1 cellular context compared by ENCODE assay signal in the genomic region with DNA sequence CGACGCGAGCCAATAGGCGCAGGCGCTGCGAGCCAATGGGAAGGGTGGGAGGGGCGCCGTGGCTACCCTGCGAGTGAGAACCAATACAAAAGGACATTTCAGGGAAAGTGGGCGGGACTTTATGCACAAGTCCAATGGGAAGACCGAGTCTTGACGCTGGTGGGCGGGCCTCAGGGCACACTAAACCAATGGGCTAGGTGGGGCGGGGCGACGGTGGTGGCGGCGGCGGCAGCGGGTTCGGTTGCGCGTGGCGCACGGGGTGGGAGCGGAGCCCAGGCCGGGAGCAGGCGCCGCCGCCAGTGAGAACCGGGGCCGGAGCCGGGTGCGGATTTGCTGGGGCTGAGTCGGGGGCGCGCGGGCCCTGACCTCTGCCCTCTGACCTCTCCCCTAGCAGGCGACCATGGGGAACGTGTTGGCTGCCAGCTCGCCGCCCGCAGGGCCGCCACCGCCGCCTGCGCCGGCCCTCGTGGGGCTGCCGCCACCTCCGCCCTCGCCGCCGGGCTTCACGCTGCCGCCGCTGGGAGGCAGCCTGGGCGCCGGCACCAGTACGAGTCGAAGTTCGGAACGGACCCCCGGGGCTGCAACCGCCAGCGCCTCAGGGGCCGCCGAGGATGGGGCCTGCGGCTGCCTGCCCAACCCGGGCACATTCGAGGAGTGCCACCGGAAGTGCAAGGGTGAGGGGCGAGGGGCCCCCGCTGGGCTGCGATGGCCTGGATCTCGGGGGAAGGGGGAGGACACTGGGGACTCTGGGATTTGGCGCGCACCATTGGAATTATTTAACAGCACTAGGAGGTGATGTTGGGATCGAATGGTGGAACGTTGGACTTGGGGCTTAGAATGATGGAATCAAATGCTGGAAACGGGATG.
TF ChIP-seq lines count a peak whose summit lies in the region.

A gene (plus strand): TSS at position 239 of the 867 bp plus-strand sequence. CDS start 162 bp downstream, at position 401.

TF ChIP-seq in HepG2, 621 proteins besides CTCF, POLR2A, EP300 and RAD21 (continued from another document and continues in another):
- TF ChIP-seq, protein P1, sequence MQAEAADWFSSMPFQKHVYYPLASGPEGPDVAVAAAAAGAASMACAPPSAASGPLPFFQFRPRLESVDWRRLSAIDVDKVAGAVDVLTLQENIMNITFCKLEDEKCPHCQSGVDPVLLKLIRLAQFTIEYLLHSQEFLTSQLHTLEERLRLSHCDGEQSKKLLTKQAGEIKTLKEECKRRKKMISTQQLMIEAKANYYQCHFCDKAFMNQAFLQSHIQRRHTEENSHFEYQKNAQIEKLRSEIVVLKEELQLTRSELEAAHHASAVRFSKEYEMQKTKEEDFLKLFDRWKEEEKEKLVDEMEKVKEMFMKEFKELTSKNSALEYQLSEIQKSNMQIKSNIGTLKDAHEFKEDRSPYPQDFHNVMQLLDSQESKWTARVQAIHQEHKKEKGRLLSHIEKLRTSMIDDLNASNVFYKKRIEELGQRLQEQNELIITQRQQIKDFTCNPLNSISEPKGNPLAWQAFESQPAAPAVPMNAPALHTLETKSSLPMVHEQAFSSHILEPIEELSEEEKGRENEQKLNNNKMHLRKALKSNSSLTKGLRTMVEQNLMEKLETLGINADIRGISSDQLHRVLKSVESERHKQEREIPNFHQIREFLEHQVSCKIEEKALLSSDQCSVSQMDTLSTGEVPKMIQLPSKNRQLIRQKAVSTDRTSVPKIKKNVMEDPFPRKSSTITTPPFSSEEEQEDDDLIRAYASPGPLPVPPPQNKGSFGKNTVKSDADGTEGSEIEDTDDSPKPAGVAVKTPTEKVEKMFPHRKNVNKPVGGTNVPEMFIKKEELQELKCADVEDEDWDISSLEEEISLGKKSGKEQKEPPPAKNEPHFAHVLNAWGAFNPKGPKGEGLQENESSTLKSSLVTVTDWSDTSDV (CRISPR knock-in tag; IDR thresholded peaks at IDR 0.05): no peak
- TF ChIP-seq AGO2 (optimal IDR thresholded peaks at IDR 0.05; ENCODE audit: low read depth, low read length): peak; percentile 55
- TF ChIP-seq ZSCAN21 (CRISPR knock-in tag; IDR thresholded peaks at IDR 0.05; ENCODE audit: borderline replicate concordance): peak; percentile 81; the same call in 1 of the 2 replicates
- 0 out of 2 replicates have a peak, but pooled peaks have one; percentile 12 for TF ChIP-seq ZBTB20 (CRISPR knock-in tag; IDR thresholded peaks at IDR 0.05; ENCODE audit: borderline replicate concordance, low read depth)
- TF ChIP-seq NCOA5 (CRISPR knock-in tag; IDR thresholded peaks at IDR 0.05): no peak
- TF ChIP-seq ZNF296 (CRISPR knock-in tag; conservative IDR thresholded peaks at IDR 0.05): peak; percentile 63; the same call in 1 of the 2 replicates
- peak; percentile 88; the same call in 1 of the 2 replicates for TF ChIP-seq ZNF563 (CRISPR knock-in tag; IDR thresholded peaks at IDR 0.05)
- TF ChIP-seq, protein P2, sequence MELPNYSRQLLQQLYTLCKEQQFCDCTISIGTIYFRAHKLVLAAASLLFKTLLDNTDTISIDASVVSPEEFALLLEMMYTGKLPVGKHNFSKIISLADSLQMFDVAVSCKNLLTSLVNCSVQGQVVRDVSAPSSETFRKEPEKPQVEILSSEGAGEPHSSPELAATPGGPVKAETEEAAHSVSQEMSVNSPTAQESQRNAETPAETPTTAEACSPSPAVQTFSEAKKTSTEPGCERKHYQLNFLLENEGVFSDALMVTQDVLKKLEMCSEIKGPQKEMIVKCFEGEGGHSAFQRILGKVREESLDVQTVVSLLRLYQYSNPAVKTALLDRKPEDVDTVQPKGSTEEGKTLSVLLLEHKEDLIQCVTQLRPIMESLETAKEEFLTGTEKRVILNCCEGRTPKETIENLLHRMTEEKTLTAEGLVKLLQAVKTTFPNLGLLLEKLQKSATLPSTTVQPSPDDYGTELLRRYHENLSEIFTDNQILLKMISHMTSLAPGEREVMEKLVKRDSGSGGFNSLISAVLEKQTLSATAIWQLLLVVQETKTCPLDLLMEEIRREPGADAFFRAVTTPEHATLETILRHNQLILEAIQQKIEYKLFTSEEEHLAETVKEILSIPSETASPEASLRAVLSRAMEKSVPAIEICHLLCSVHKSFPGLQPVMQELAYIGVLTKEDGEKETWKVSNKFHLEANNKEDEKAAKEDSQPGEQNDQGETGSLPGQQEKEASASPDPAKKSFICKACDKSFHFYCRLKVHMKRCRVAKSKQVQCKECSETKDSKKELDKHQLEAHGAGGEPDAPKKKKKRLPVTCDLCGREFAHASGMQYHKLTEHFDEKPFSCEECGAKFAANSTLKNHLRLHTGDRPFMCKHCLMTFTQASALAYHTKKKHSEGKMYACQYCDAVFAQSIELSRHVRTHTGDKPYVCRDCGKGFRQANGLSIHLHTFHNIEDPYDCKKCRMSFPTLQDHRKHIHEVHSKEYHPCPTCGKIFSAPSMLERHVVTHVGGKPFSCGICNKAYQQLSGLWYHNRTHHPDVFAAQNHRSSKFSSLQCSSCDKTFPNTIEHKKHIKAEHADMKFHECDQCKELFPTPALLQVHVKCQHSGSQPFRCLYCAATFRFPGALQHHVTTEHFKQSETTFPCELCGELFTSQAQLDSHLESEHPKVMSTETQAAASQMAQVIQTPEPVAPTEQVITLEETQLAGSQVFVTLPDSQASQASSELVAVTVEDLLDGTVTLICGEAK (IDR thresholded peaks at IDR 0.05): no peak
- TF ChIP-seq, protein P2 (CRISPR knock-in tag; IDR thresholded peaks at IDR 0.05): no peak
- no peak for TF ChIP-seq U2AF1 (optimal IDR thresholded peaks at IDR 0.05; ENCODE audit: low read depth, low read length)
- TF ChIP-seq SAP130 (CRISPR knock-in tag; IDR thresholded peaks at IDR 0.05; ENCODE audit: low read depth): peak; percentile 66
- TF ChIP-seq, protein P3, sequence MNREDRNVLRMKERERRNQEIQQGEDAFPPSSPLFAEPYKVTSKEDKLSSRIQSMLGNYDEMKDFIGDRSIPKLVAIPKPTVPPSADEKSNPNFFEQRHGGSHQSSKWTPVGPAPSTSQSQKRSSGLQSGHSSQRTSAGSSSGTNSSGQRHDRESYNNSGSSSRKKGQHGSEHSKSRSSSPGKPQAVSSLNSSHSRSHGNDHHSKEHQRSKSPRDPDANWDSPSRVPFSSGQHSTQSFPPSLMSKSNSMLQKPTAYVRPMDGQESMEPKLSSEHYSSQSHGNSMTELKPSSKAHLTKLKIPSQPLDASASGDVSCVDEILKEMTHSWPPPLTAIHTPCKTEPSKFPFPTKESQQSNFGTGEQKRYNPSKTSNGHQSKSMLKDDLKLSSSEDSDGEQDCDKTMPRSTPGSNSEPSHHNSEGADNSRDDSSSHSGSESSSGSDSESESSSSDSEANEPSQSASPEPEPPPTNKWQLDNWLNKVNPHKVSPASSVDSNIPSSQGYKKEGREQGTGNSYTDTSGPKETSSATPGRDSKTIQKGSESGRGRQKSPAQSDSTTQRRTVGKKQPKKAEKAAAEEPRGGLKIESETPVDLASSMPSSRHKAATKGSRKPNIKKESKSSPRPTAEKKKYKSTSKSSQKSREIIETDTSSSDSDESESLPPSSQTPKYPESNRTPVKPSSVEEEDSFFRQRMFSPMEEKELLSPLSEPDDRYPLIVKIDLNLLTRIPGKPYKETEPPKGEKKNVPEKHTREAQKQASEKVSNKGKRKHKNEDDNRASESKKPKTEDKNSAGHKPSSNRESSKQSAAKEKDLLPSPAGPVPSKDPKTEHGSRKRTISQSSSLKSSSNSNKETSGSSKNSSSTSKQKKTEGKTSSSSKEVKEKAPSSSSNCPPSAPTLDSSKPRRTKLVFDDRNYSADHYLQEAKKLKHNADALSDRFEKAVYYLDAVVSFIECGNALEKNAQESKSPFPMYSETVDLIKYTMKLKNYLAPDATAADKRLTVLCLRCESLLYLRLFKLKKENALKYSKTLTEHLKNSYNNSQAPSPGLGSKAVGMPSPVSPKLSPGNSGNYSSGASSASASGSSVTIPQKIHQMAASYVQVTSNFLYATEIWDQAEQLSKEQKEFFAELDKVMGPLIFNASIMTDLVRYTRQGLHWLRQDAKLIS (CRISPR knock-in tag; IDR thresholded peaks at IDR 0.05): no peak
- no peak for TF ChIP-seq KAT7 (CRISPR knock-in tag; IDR thresholded peaks at IDR 0.05; ENCODE audit: borderline replicate concordance)
- TF ChIP-seq HDAC1 (CRISPR knock-in tag; IDR thresholded peaks at IDR 0.05): peak; percentile 59
- TF ChIP-seq ZNF589 (CRISPR knock-in tag; conservative IDR thresholded peaks at IDR 0.05): 0 out of 2 replicates have a peak, but pooled peaks have one; percentile 67
- TF ChIP-seq HOXA5 (CRISPR knock-in tag; IDR thresholded peaks at IDR 0.05): no peak
- TF ChIP-seq CHD4 (IDR thresholded peaks at IDR 0.05; ENCODE audit: borderline replicate concordance, low read length): no peak
- no peak for TF ChIP-seq ZNF17 (CRISPR knock-in tag; IDR thresholded peaks at IDR 0.05)
- TF ChIP-seq ZNF432 (CRISPR knock-in tag; IDR thresholded peaks at IDR 0.05; ENCODE audit: borderline replicate concordance): no peak
- TF ChIP-seq ZNF713 (CRISPR knock-in tag; IDR thresholded peaks at IDR 0.05): no peak
- TF ChIP-seq PCBP1 (IDR thresholded peaks at IDR 0.05; ENCODE audit: borderline replicate concordance, low read depth, low read length): 0 out of 2 replicates have a peak, but pooled peaks have one; percentile 19
- TF ChIP-seq ATF7-NPFF (CRISPR knock-in tag; IDR thresholded peaks at IDR 0.05; ENCODE audit: low read depth): peak; percentile 36
- TF ChIP-seq ZNF205 (CRISPR knock-in tag; IDR thresholded peaks at IDR 0.05): no peak
- 0 out of 2 replicates have a peak, but pooled peaks have one; percentile 5 for TF ChIP-seq ZNF44 (CRISPR knock-in tag; IDR thresholded peaks at IDR 0.05)
- no peak for TF ChIP-seq ZNF605 (CRISPR knock-in tag; IDR thresholded peaks at IDR 0.05)
- no peak for TF ChIP-seq ZNF550 (CRISPR knock-in tag; IDR thresholded peaks at IDR 0.05; ENCODE audit: borderline replicate concordance)
- no peak for TF ChIP-seq BRCA1 (CRISPR knock-in tag; IDR thresholded peaks at IDR 0.05)
- TF ChIP-seq ZNF274 (CRISPR knock-in tag; IDR thresholded peaks at IDR 0.05): peak; percentile 46; the same call in 1 of the 2 replicates
- TF ChIP-seq NFYB (CRISPR knock-in tag; IDR thresholded peaks at IDR 0.05): peak; percentile 86
- TF ChIP-seq GABPB1 (CRISPR knock-in tag; IDR thresholded peaks at IDR 0.05): peak; percentile 85
- TF ChIP-seq ZNF207 (IDR thresholded peaks at IDR 0.05; ENCODE audit: borderline replicate concordance): no peak
- TF ChIP-seq CBFB (CRISPR knock-in tag; IDR thresholded peaks at IDR 0.05): 0 out of 2 replicates have a peak, but pooled peaks have one; percentile 9
- peak; percentile 80 for TF ChIP-seq MXD4 (CRISPR knock-in tag; IDR thresholded peaks at IDR 0.05)
- TF ChIP-seq JDP2 (CRISPR knock-in tag; IDR thresholded peaks at IDR 0.05; ENCODE audit: borderline replicate concordance): no peak
- TF ChIP-seq KLF11 (CRISPR knock-in tag; IDR thresholded peaks at IDR 0.05): peak; percentile 19; the same call in 1 of the 2 replicates
- TF ChIP-seq, protein P4, sequence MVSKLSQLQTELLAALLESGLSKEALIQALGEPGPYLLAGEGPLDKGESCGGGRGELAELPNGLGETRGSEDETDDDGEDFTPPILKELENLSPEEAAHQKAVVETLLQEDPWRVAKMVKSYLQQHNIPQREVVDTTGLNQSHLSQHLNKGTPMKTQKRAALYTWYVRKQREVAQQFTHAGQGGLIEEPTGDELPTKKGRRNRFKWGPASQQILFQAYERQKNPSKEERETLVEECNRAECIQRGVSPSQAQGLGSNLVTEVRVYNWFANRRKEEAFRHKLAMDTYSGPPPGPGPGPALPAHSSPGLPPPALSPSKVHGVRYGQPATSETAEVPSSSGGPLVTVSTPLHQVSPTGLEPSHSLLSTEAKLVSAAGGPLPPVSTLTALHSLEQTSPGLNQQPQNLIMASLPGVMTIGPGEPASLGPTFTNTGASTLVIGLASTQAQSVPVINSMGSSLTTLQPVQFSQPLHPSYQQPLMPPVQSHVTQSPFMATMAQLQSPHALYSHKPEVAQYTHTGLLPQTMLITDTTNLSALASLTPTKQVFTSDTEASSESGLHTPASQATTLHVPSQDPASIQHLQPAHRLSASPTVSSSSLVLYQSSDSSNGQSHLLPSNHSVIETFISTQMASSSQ (IDR thresholded peaks at IDR 0.05; ENCODE audit: low read depth): no peak
- TF ChIP-seq, protein P4 (CRISPR knock-in tag; IDR thresholded peaks at IDR 0.05; ENCODE audit: borderline replicate concordance): peak; percentile 62; the same call in 1 of the 2 replicates
